In genomic region chr13:97234742-97235141, GRCh38 we compare ENCODE assay signal across 15 cellular contexts. TPM values are rescaled to one million over a fixed set of nuclear protein-coding genes. Genes with fewer than 3 reads are reported as not detected.
A peak's percentile ranks its signal among the peaks of the same experiment; 100 is the strongest.
DNase-seq lines count a peak whose midpoint lies in the region; ATAC-seq, FAIRE-seq and TF ChIP-seq lines count a peak whose summit lies in the region.
"Had no signal": no experiment of that assay in that cellular context is flagged by ENCODE, and none has a peak within 500 bp of the region (broad histone marks: within the 10 kb centered on the region; RNA-seq: fewer than 3 reads in every experiment).

No MANE protein-coding gene starts in this region.

- dilution Hi-C loops in endothelial cell of umbilical vein (cut with MboI; ENCODE audit: extremely low pct_ligation_motif_present, low sequenced_read_pairs) = no loop called here

- no peaks in the 10 kb centered on the region for H3K9me3 ChIP-seq in endothelial cell of umbilical vein (replicated peaks; ENCODE audit: control insufficient read depth, insufficient read depth, low read length)
- no peaks in the 10 kb centered on the region for H3K9me3 ChIP-seq in stomach smooth muscle (ENCODE audit: control insufficient read depth in 2 of 2, low read length in 2 of 2)
- H3K9me3 ChIP-seq in ascending aorta = no peaks in the 10 kb centered on the region
- H3K9me3 ChIP-seq: suprapubic skin had no signal

- H3K4me1 ChIP-seq in endothelial cell of umbilical vein (ENCODE audit: control insufficient read depth, extremely low read depth, insufficient read depth, low read length) = peaks cover 64% of the 10 kb centered on the region
- H3K4me1 ChIP-seq in stomach smooth muscle (ENCODE audit: control insufficient read depth, insufficient read depth, low read length) = peaks cover 65% of the 10 kb centered on the region
- peaks cover 0 to 39% of the 10 kb centered on the region in 2 donors for H3K4me1 ChIP-seq in ascending aorta

- POLR2A ChIA-PET in endothelial cell of umbilical vein (lab: Charles Lee) = interaction anchor here (1.6 kb wide), 1 partner anchor 11 kb away, joined by 6 read pairs; no protein-coding TSS in a partner anchor

- FAIRE-seq in endothelial cell of umbilical vein (lab: Jason Lieb, UNC) = no peak

- H3K27me3 Mint-ChIP-seq in activated T-helper 17 cell treated with anti-CD3 and anti-CD28 coated beads, Interleukin-2, amount 50 U/mL, for 72 hours = no peaks in the 10 kb centered on the region
- no peaks in the 10 kb centered on the region for H3K27me3 Mint-ChIP-seq in mesothelial cell of epicardium (ENCODE audit: low read depth)
- H3K27me3 Mint-ChIP-seq: B cell; effector memory CD8-positive, alpha-beta T cell had no signal

- BruUV-seq in endothelial cell of umbilical vein (replicated peaks; lab: Mats Ljungman, UMichigan) = no TSS peak

- DNase-seq in endothelial cell of umbilical vein (ENCODE audit: low read depth, low spot score) = peak; percentile 35
- DNase-seq in mesothelial cell of epicardium (ENCODE audit: low spot score in 2 of 2, unreplicated experiment in 2 of 2) = no peak
- no peak for DNase-seq in ascending aorta (ENCODE audit: low spot score in 2 of 2)
- no peak for DNase-seq in NCI-H2227 treated with DMSO at 0.1 percent for 48 hours (lab: John Stamatoyannopoulos, UW)
- DNase-seq: activated CD8-positive, alpha-beta memory T cell treated with anti-CD3 and anti-CD28 coated beads, Interleukin-2, amount 50 U/mL, for 4 hours; activated naive CD4-positive, alpha-beta T cell treated with anti-CD3 and anti-CD28 coated beads for 36 hours; brain microvascular endothelial cell; effector memory CD8-positive, alpha-beta T cell; H9; NCI-H774 had no signal

- no peak for ATAC-seq in activated T-helper 17 cell treated with anti-CD3 and anti-CD28 coated beads, Interleukin-2, amount 50 U/mL, for 72 hours (replicated peaks)
- ATAC-seq in HG03378 (IDR thresholded peaks at IDR 0.05; ENCODE audit: unreplicated experiment) = no peak
- ATAC-seq: effector memory CD8-positive, alpha-beta T cell had no signal

- TF ChIP-seq CTCF in endothelial cell of umbilical vein (IDR thresholded peaks at IDR 0.05; ENCODE audit: extremely low read depth in 1 of 2, insufficient read depth in 1 of 2, low read depth in 1 of 2, low read length in 2 of 2) (no peak), mesothelial cell of epicardium (IDR thresholded peaks at IDR 0.05; ENCODE audit: unreplicated experiment) (no peak), ascending aorta (IDR thresholded peaks at IDR 0.05) (no peak)

- peak overlapping the region; percentile 74 for H3K4me2 ChIP-seq in endothelial cell of umbilical vein (ENCODE audit: insufficient read depth, low read length)

- H3K9ac ChIP-seq in endothelial cell of umbilical vein (replicated peaks; ENCODE audit: extremely low read depth, insufficient read depth, low read length) = no peak overlapping the region
- H3K9ac ChIP-seq in stomach smooth muscle (ENCODE audit: low read length in 2 of 2) = peak overlapping the region; percentile 37 to 62

- no peak overlapping the region for H3K4me3 ChIP-seq in endothelial cell of umbilical vein (replicated peaks in 1 of 3; ENCODE audit: insufficient read depth in 1 of 3, low read depth in 1 of 3, low read length in 3 of 3)
- H3K4me3 ChIP-seq in stomach smooth muscle (ENCODE audit: low read length in 2 of 2) = peak overlapping the region; percentile 23 to 69
- H3K4me3 ChIP-seq in ascending aorta = no peak overlapping the region
- H3K4me3 ChIP-seq: suprapubic skin had no signal

- H3K36me3 Mint-ChIP-seq in activated T-helper 17 cell treated with anti-CD3 and anti-CD28 coated beads, Interleukin-2, amount 50 U/mL, for 72 hours (ENCODE audit: low read depth) = peaks cover 40% of the 10 kb centered on the region
- H3K36me3 Mint-ChIP-seq in mesothelial cell of epicardium = peaks cover 14% of the 10 kb centered on the region

- H3K9me1 ChIP-seq in endothelial cell of umbilical vein (replicated peaks; ENCODE audit: control insufficient read depth, extremely low read depth, insufficient read depth, low read length) = no peaks in the 10 kb centered on the region

- H2AFZ ChIP-seq in endothelial cell of umbilical vein (ENCODE audit: low read depth, low read length) = no peak overlapping the region

- H3K9me3 Mint-ChIP-seq in activated T-helper 17 cell treated with anti-CD3 and anti-CD28 coated beads, Interleukin-2, amount 50 U/mL, for 72 hours = no peaks in the 10 kb centered on the region
- H3K9me3 Mint-ChIP-seq in mesothelial cell of epicardium = no peaks in the 10 kb centered on the region
- H3K9me3 Mint-ChIP-seq: activated naive CD4-positive, alpha-beta T cell treated with anti-CD3 and anti-CD28 coated beads for 36 hours; effector memory CD8-positive, alpha-beta T cell had no signal

- no peak overlapping the region for H3K4me3 Mint-ChIP-seq in activated T-helper 17 cell treated with anti-CD3 and anti-CD28 coated beads, Interleukin-2, amount 50 U/mL, for 72 hours
- H3K4me3 Mint-ChIP-seq in mesothelial cell of epicardium = peak overlapping the region; percentile 60
- H3K4me3 Mint-ChIP-seq: activated naive CD4-positive, alpha-beta T cell treated with anti-CD3 and anti-CD28 coated beads for 36 hours; B cell; effector memory CD8-positive, alpha-beta T cell; H9 had no signal

- TF ChIP-seq POLR2A in endothelial cell of umbilical vein (IDR thresholded peaks at IDR 0.05; ENCODE audit: low read depth, low read length) = no peak

- H3K27ac Mint-ChIP-seq in activated T-helper 17 cell treated with anti-CD3 and anti-CD28 coated beads, Interleukin-2, amount 50 U/mL, for 72 hours = peak overlapping the region; percentile 12
- H3K27ac Mint-ChIP-seq in mesothelial cell of epicardium = peak overlapping the region; percentile 94
- H3K27ac Mint-ChIP-seq: activated naive CD4-positive, alpha-beta T cell treated with anti-CD3 and anti-CD28 coated beads for 36 hours; B cell; effector memory CD8-positive, alpha-beta T cell; H9 had no signal

- peaks cover 97% of the 10 kb centered on the region for H3K79me2 ChIP-seq in endothelial cell of umbilical vein (ENCODE audit: control insufficient read depth, insufficient read depth, low read length)

- H3K4me1 Mint-ChIP-seq in activated T-helper 17 cell treated with anti-CD3 and anti-CD28 coated beads, Interleukin-2, amount 50 U/mL, for 72 hours = peaks cover 49% of the 10 kb centered on the region
- peaks cover 55% of the 10 kb centered on the region for H3K4me1 Mint-ChIP-seq in mesothelial cell of epicardium

- no peaks in the 10 kb centered on the region for H3K27me3 ChIP-seq in endothelial cell of umbilical vein (ENCODE audit: control insufficient read depth in 2 of 2, insufficient read depth in 2 of 2, low read length in 2 of 2)
- no peaks in the 10 kb centered on the region for H3K27me3 ChIP-seq in stomach smooth muscle (ENCODE audit: control insufficient read depth in 1 of 2, insufficient read depth in 2 of 2, low read length in 2 of 2)
- no peaks in the 10 kb centered on the region for H3K27me3 ChIP-seq in ascending aorta
- H3K27me3 ChIP-seq: brain microvascular endothelial cell, suprapubic skin had no signal

- intact Hi-C loops in endothelial cell of umbilical vein (cut with micrococcal nuclease) (loop anchor here (1.0 kb wide), 1 partner anchor 7 kb away; no protein-coding TSS in a partner anchor), ascending aorta (cut with DNase I) (no loop called here)

- H3K36me3 ChIP-seq in endothelial cell of umbilical vein (ENCODE audit: control insufficient read depth in 2 of 2, extremely low read depth in 1 of 2, insufficient read depth in 2 of 2, low read length in 2 of 2) = peaks cover 6 to 12% of the 10 kb centered on the region in 2 experiments
- H3K36me3 ChIP-seq in stomach smooth muscle (ENCODE audit: control insufficient read depth in 2 of 2, insufficient read depth in 2 of 2, low read length in 2 of 2) = peaks cover 4 to 7% of the 10 kb centered on the region in 2 donors
- H3K36me3 ChIP-seq in ascending aorta = peaks cover 0 to 6% of the 10 kb centered on the region in 2 donors
- H3K36me3 ChIP-seq: suprapubic skin had no signal

- CTCF ChIA-PET in endothelial cell of umbilical vein (lab: Charles Lee) = interaction anchor here (0.9 to 6.6 kb wide), 5 partner anchors 11 to 124 kb away, joined by 3 to 44 read pairs (median 5); partner anchors contain the start of gene MBNL2

- H4K20me1 ChIP-seq in endothelial cell of umbilical vein (replicated peaks; ENCODE audit: control insufficient read depth, extremely low read depth, insufficient read depth, low read length) = no peaks in the 10 kb centered on the region

- H3K27ac ChIP-seq in endothelial cell of umbilical vein (ENCODE audit: insufficient read depth, low read depth, low read length) (peak overlapping the region; percentile 60), stomach smooth muscle (ENCODE audit: low read length) (peak overlapping the region; percentile 31), ascending aorta (no peak overlapping the region)
- H3K27ac ChIP-seq: brain microvascular endothelial cell had no signal

TF ChIP-seq in endothelial cell of umbilical vein, 7 proteins besides CTCF, POLR2A, EP300 and RAD21:
- no peak for TF ChIP-seq MYC (IDR thresholded peaks at IDR 0.05; ENCODE audit: low read depth, low read length)
- no peak for TF ChIP-seq MAX (IDR thresholded peaks at IDR 0.05; ENCODE audit: insufficient read depth, insufficient read length)
- TF ChIP-seq EZH2 (IDR thresholded peaks at IDR 0.05; ENCODE audit: borderline replicate concordance, low read depth, low read length, severe bottlenecking) = no peak
- TF ChIP-seq JUN (IDR thresholded peaks at IDR 0.05; ENCODE audit: borderline replicate concordance, insufficient read depth, insufficient read length, low read depth) = no peak
- TF ChIP-seq FOS (IDR thresholded peaks at IDR 0.05; ENCODE audit: borderline replicate concordance, insufficient read depth, low read length) = no peak
- TF ChIP-seq POLR2AphosphoS5 (IDR thresholded peaks at IDR 0.05; ENCODE audit: insufficient read depth, low read depth, low read length) = no peak
- TF ChIP-seq GATA2 (IDR thresholded peaks at IDR 0.05; ENCODE audit: insufficient read depth, insufficient read length, low read depth, low read length) = no peak

RNA-seq across cellular contexts. Expression of gene MBNL2, which starts 12.6 kb away (rescaled TPM):
- 10 to 100 TPM; 13.4 to 27.2 TPM for total RNA-seq in activated T-helper 17 cell treated with anti-CD3 and anti-CD28 coated beads, Interleukin-2, amount 50 U/mL, for 72 hours
- total RNA-seq in endothelial cell of umbilical vein (75.6 and 76.5 TPM in 2 replicates), mesothelial cell of epicardium (71.8 to 78.9 TPM (median 76.9 TPM) in 3 replicates), ascending aorta (38.7 TPM)
- 23.2 and 32.9 TPM in 2 replicates for polyA plus RNA-seq in endothelial cell of umbilical vein
- polyA plus RNA-seq in endothelial cell of umbilical vein (2011; cell fraction: cytosol; rRNA removed) = 28.8 and 30.4 TPM in 2 replicates
- 49.5 and 54.3 TPM in 2 replicates for polyA plus RNA-seq in endothelial cell of umbilical vein (2011; cell fraction: nucleus; rRNA removed)
- 57.3 and 67.5 TPM in 2 replicates for polyA plus RNA-seq in endothelial cell of umbilical vein (2012)
- polyA minus RNA-seq in endothelial cell of umbilical vein = 99.8 and 107 TPM in 2 replicates
- 27.8 TPM for polyA minus RNA-seq in endothelial cell of umbilical vein (2011; cell fraction: cytosol; rRNA and poly(A)+ RNA removed)
- polyA minus RNA-seq in endothelial cell of umbilical vein (2011; cell fraction: nucleus; rRNA and poly(A)+ RNA removed) = 148 and 189 TPM in 2 replicates

Comparison
In these comparisons a context has a peak if more than half of its experiments do, and no peak if none do; other contexts are left out.
1. H3K27ac ChIP-seq: peak in endothelial cell of umbilical vein (single experiment) and stomach smooth muscle (single experiment); none in ascending aorta (0 of 2).
2. H3K4me3 ChIP-seq: peak in stomach smooth muscle (2 of 2); none in endothelial cell of umbilical vein (0 of 3) and ascending aorta (0 of 2).